In the genomic region with DNA sequence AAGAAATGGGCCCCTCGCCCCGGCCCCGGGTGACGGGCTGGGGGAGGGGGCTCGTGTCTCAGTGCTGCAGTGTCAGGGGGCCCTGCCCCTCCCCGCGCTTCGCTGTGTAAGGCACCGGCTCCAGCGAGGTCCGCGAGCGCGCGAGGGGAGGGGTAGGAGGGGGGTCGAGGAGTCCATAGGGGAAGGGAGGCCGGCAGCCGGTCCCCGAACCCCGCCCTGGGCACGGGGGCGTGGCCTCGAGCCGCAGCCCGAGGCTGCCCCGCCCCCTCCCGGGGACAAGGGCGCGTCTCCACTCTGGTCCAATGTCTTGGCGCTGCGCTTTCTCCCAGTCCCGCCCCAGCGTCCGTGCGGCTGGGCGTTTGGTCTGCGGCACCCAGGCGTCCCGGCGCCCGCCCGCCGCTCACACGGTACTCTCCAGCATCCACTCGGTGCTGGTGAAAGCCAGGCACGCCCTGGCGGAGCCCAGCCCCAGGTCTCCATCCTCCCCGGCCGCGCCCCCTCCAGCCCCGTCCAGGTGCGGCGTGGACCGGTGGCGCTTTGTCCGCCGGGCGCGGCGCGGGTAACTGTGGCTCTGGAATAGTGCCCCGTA, we compare ENCODE assay signal across 10 cellular contexts. TPM values are rescaled to one million over a fixed set of nuclear protein-coding genes. Genes with fewer than 3 reads are reported as not detected.
DNase-seq lines count a peak whose midpoint lies in the region; ATAC-seq and TF ChIP-seq lines count a peak whose summit lies in the region.
"Had no signal": no experiment of that assay in that cellular context is flagged by ENCODE, and none has a peak within 500 bp of the region (broad histone marks: within the 10 kb centered on the region; RNA-seq: fewer than 3 reads in every experiment).

No MANE protein-coding gene starts in this region.

- WGBS in body of pancreas, 2 donors = 60 to 75% methylated on average over 8 to 36 of the region's 62 CpGs
- 0% methylated on average over 10 of the region's 62 CpGs for WGBS in smooth muscle cell (ENCODE audit: low lambda C conversion rate)

- H4K20me1 ChIP-seq in smooth muscle cell (ENCODE audit: low read depth) = no peaks in the 10 kb centered on the region
- H4K20me1 ChIP-seq in PC-3 (ENCODE audit: low read length) = no peaks in the 10 kb centered on the region

- H2AFZ ChIP-seq in smooth muscle cell (ENCODE audit: low read depth) = peak overlapping the region; percentile 97
- H2AFZ ChIP-seq in PC-3 (ENCODE audit: low read length) = no peak overlapping the region

- peak; percentile 72 for DNase-seq in NCI-H1105 treated with DMSO at 0.1 percent for 48 hours (lab: John Stamatoyannopoulos, UW)
- DNase-seq in body of pancreas = no peak
- peak; percentile 94 for DNase-seq in iPS-NIHi11 (ENCODE audit: low spot score)
- no peak for DNase-seq in smooth muscle cell (lab: John Stamatoyannopoulos, UW; ENCODE audit: unreplicated experiment)
- no peak for DNase-seq in SJCRH30
- DNase-seq in AG08396 (ENCODE audit: low spot score) = no peak
- no peak for DNase-seq in PC-3
- no peak for DNase-seq in effector CD8-positive, alpha-beta T cell (lab: John Stamatoyannopoulos, UW)

- H3K27me3 ChIP-seq in body of pancreas (no peaks in the 10 kb centered on the region), smooth muscle cell (ENCODE audit: low read depth) (peaks cover 6% of the 10 kb centered on the region), SJCRH30 (peaks cover 12% of the 10 kb centered on the region), PC-3 (ENCODE audit: low read length) (no peaks in the 10 kb centered on the region)

- H3K9me2 ChIP-seq in PC-3 (replicated peaks; ENCODE audit: low read length) = no peaks in the 10 kb centered on the region

- H3K27ac ChIP-seq in body of pancreas = no peak overlapping the region
- H3K27ac ChIP-seq in smooth muscle cell (ENCODE audit: low read depth) = peak overlapping the region; percentile 67
- H3K27ac ChIP-seq in SJCRH30 = no peak overlapping the region
- H3K27ac ChIP-seq in PC-3 (ENCODE audit: low read length) = no peak overlapping the region

- H3K79me2 ChIP-seq in smooth muscle cell (ENCODE audit: low read depth) = no peaks in the 10 kb centered on the region
- H3K79me2 ChIP-seq in PC-3 (ENCODE audit: low read length) = no peaks in the 10 kb centered on the region

- H3K4me3 ChIP-seq in body of pancreas (no peak overlapping the region), smooth muscle cell (peak overlapping the region; percentile 53), SJCRH30 (no peak overlapping the region), PC-3 (ENCODE audit: low read length) (no peak overlapping the region)

- BruUV-seq in PC-3 (replicated peaks; lab: Mats Ljungman, UMichigan) = no TSS peak

- H3K9ac ChIP-seq in smooth muscle cell (ENCODE audit: low read depth) (peak overlapping the region; percentile 45), PC-3 (ENCODE audit: low read length) (no peak overlapping the region)

- CTCF ChIA-PET in PC-3 (lab: Charles Lee) = no interaction called here

- peak overlapping the region; percentile 89 for H3K4me2 ChIP-seq in smooth muscle cell
- no peak overlapping the region for H3K4me2 ChIP-seq in PC-3 (ENCODE audit: low read length)

- no peaks in the 10 kb centered on the region for H3K9me3 ChIP-seq in body of pancreas
- H3K9me3 ChIP-seq in smooth muscle cell (replicated peaks; ENCODE audit: low read depth) = no peaks in the 10 kb centered on the region
- H3K9me3 ChIP-seq in SJCRH30 (replicated peaks) = 0 out of 2 replicates have a peak, but pooled peaks cover 3% of the 10 kb centered on the region
- H3K9me3 ChIP-seq in PC-3 (ENCODE audit: low read length) = no peaks in the 10 kb centered on the region

- peaks cover 5% of the 10 kb centered on the region for H3F3A ChIP-seq in smooth muscle cell (ENCODE audit: low read depth)
- H3F3A ChIP-seq in PC-3 (ENCODE audit: low read length, unreplicated experiment) = no peaks in the 10 kb centered on the region

- intact Hi-C loops in body of pancreas (cut with DNase I) (no loop called here), PC-3 (cut with micrococcal nuclease) (no loop called here)

- POLR2A ChIA-PET in PC-3 (lab: Charles Lee; ENCODE audit: unreplicated experiment) = no interaction called here

- H3K4me1 ChIP-seq in body of pancreas = peaks cover 8% of the 10 kb centered on the region
- H3K4me1 ChIP-seq in smooth muscle cell (ENCODE audit: low read depth) = peaks cover 9% of the 10 kb centered on the region
- H3K4me1 ChIP-seq in SJCRH30 = no peaks in the 10 kb centered on the region
- no peaks in the 10 kb centered on the region for H3K4me1 ChIP-seq in PC-3 (ENCODE audit: insufficient read depth, low read length)

- ATAC-seq in body of pancreas (peak; percentile 21), PC-3 (no peak)

- no peak for TF ChIP-seq POLR2A in body of pancreas (IDR thresholded peaks at IDR 0.05)

- H3K36me3 ChIP-seq in body of pancreas (replicated peaks in 1 of 2; ENCODE audit: insufficient read depth in 1 of 2, low read depth in 2 of 2) (no peaks in the 10 kb centered on the region), smooth muscle cell (ENCODE audit: low read depth) (no peaks in the 10 kb centered on the region), SJCRH30 (no peaks in the 10 kb centered on the region), PC-3 (ENCODE audit: low read depth, low read length) (no peaks in the 10 kb centered on the region)

- TF ChIP-seq CTCF in body of pancreas (IDR thresholded peaks at IDR 0.05) (no peak), smooth muscle cell (IDR thresholded peaks at IDR 0.05; ENCODE audit: borderline replicate concordance, insufficient read depth, poor library complexity, severe bottlenecking) (no peak), PC-3 (conservative IDR thresholded peaks at IDR 0.05; ENCODE audit: low read depth, low read length) (no peak)

RNA-seq across cellular contexts. Expression of a gene that starts 11.1 kb away (rescaled TPM):
- total RNA-seq in body of pancreas (not detected), smooth muscle cell (not detected in 2 replicates), PC-3 (2014; rRNA removed) (not detected in 2 replicates)
- not detected in 2 replicates for polyA plus RNA-seq in smooth muscle cell
- not detected in 2 replicates for total RNA-seq in SJCRH30 (2014; rRNA removed; shearing (Covaris generic))
- total RNA-seq: LHCN-M2; T-helper 1 cell treated with Interleukin-12 subunit alpha and Interleukin-12 subunit beta and Interleukin-4 antibody, amounts not matched to agents 30 ng/mL and 1 ng/mL, for 36 hours had no signal

RNA-seq across cellular contexts. Expression of a gene that starts 13.3 kb away (rescaled TPM):
- 1 to 10 TPM; 2.0 to 5.7 TPM for total RNA-seq in body of pancreas
- total RNA-seq in smooth muscle cell = 0.36 and 0.76 TPM in 2 replicates
- polyA plus RNA-seq in smooth muscle cell = 2.1 and 3.2 TPM in 2 replicates
- total RNA-seq in SJCRH30 (2014; rRNA removed; shearing (Covaris generic)) = 0.59 and 0.66 TPM in 2 replicates
- total RNA-seq in PC-3 (2014; rRNA removed) = 3.6 and 6.7 TPM in 2 replicates
- total RNA-seq: LHCN-M2 had no signal

RNA-seq across cellular contexts. Expression of a gene that starts 28.5 kb away (rescaled TPM):
- total RNA-seq in body of pancreas (1 to 10 TPM; 1.3 to 6.0 TPM), smooth muscle cell (not detected in 2 replicates), PC-3 (2014; rRNA removed) (0.36 TPM in 1 of 2 replicates, not detected in the other)
- polyA plus RNA-seq in smooth muscle cell = 0.37 TPM in 1 of 2 replicates, not detected in the other
- 3.3 and 3.7 TPM in 2 replicates for total RNA-seq in SJCRH30 (2014; rRNA removed; shearing (Covaris generic))
- total RNA-seq: LHCN-M2 had no signal

RNA-seq across cellular contexts. Expression of a gene that starts 34.9 kb away (rescaled TPM):
- total RNA-seq in body of pancreas (10 to 100 TPM; 41.5 to 77.8 TPM), smooth muscle cell (37.1 and 58.3 TPM in 2 replicates), PC-3 (2014; rRNA removed) (80.4 and 93.8 TPM in 2 replicates)
- polyA plus RNA-seq in smooth muscle cell = 61.8 and 81.9 TPM in 2 replicates
- total RNA-seq in SJCRH30 (2014; rRNA removed; shearing (Covaris generic)) = 125 and 129 TPM in 2 replicates

RNA-seq across cellular contexts. Expression of a gene that starts 39.1 kb away (rescaled TPM):
- total RNA-seq in body of pancreas (not detected), smooth muscle cell (not detected in 2 replicates), PC-3 (2014; rRNA removed) (not detected in 2 replicates)
- not detected in 2 replicates for polyA plus RNA-seq in smooth muscle cell
- total RNA-seq in SJCRH30 (2014; rRNA removed; shearing (Covaris generic)) = not detected in 2 replicates
- total RNA-seq: LHCN-M2; T-helper 1 cell treated with Interleukin-12 subunit alpha and Interleukin-12 subunit beta and Interleukin-4 antibody, amounts not matched to agents 30 ng/mL and 1 ng/mL, for 36 hours had no signal

Comparison
In these comparisons a context has a peak if more than half of its experiments do, and no peak if none do; other contexts are left out.
1. DNase-seq: peak in NCI-H1105 treated with DMSO at 0.1 percent for 48 hours (single experiment) and iPS-NIHi11 (single experiment); none in body of pancreas (0 of 4), smooth muscle cell (single experiment), SJCRH30 (0 of 2), AG08396 (single experiment), PC-3 (single experiment) and effector CD8-positive, alpha-beta T cell (single experiment).